In the genomic region with DNA sequence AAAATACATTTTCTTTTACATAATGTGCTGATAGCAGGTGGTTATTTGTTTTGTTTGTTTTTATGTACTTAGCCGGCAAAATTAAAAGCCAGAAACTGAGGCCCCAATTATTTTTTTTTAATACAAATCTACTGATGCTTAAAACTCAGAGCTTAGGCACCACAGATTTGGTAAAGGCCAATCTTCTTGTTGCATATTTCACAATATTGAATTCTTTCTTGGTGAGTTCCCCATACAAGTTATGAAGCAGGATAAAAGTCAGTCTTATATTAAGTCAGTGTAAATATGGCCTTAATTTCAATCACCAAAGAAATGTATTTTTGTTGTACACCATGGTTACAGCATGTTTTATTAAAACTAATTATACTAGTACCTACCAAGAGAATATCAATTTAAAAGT, we compare ENCODE assay signal across 22 cellular contexts.
"Had no signal": no experiment of that assay in that cellular context is flagged by ENCODE, and none has a peak within 500 bp of the region (broad histone marks: within the 10 kb centered on the region; RNA-seq: fewer than 3 reads in every experiment).

No MANE protein-coding gene starts in this region.

- H3K9me3 ChIP-seq: lower lobe of right lung, ovary, psoas muscle, thoracic aorta, tibial nerve, upper lobe of left lung had no signal

- H3K79me2 ChIP-seq: hepatocyte had no signal

- H3K4me3 ChIP-seq: hepatocyte, lower lobe of right lung, ovary, psoas muscle, thoracic aorta, tibial nerve, upper lobe of left lung had no signal

- FAIRE-seq: keratinocyte, urothelium cell line had no signal

- H3K27ac ChIP-seq: hepatocyte, lower lobe of right lung, ovary, psoas muscle, thoracic aorta, tibial nerve, upper lobe of left lung had no signal

- H3K4me1 ChIP-seq: lower lobe of right lung, psoas muscle, tibial nerve, upper lobe of left lung had no signal

- DNase-seq: cerebellar nuclear complex; cortex of kidney; effector CD4-positive, alpha-beta T cell; head of caudate nucleus; left ventricle myocardium superior; lower lobe of right lung; natural killer cell; occipital lobe; ovary; posterior cingulate gyrus; psoas muscle; right cardiac atrium; small intestine; stimulated activated CD4-positive, alpha-beta T cell treated with anti-CD3 and anti-CD28 coated beads, Interleukin-15, amount 100 ng/mL, for 24 hours; stimulated activated CD4-positive, alpha-beta T cell treated with anti-CD3 and anti-CD28 coated beads, Interleukin-2, amount 100 ng/mL, for 48 hours; stimulated activated naive B cell treated with anti-CD40 and anti-IgM and Interleukin-4, amounts not matched to agents 10 μg/mL and 1 μg/mL and 100 μg/mL, for 72 hours; upper lobe of left lung had no signal

- H3K27me3 ChIP-seq: hepatocyte, ovary, upper lobe of left lung had no signal

- H2AFZ ChIP-seq: hepatocyte had no signal

- H3K36me3 ChIP-seq: lower lobe of right lung, ovary, thoracic aorta, tibial nerve, upper lobe of left lung had no signal

- H3K4me2 ChIP-seq: hepatocyte had no signal

- ATAC-seq: left ventricle myocardium superior; lower lobe of right lung; natural killer cell; psoas muscle; right cardiac atrium; stimulated activated naive B cell treated with anti-CD40 and anti-IgM and Interleukin-4, amounts not matched to agents 10 μg/mL and 1 μg/mL and 100 μg/mL, for 72 hours had no signal
